Comparison of ENCODE assay signal across 7 cellular contexts in genomic region chr2:213561759-213562158, GRCh38.
"Had no signal": no experiment of that assay in that cellular context is flagged by ENCODE, and none has a peak within 500 bp of the region (broad histone marks: within the 10 kb centered on the region; RNA-seq: fewer than 3 reads in every experiment).

No MANE protein-coding gene starts in this region.

- H3K27ac Mint-ChIP-seq: IgD-negative memory B cell had no signal

- H3K27me3 Mint-ChIP-seq: IgD-negative memory B cell had no signal

- H3K4me3 Mint-ChIP-seq: IgD-negative memory B cell had no signal

- H3K4me3 ChIP-seq: K562 had no signal

- ATAC-seq: HepG2, K562 had no signal

- H3K27ac ChIP-seq: HL-60 had no signal

- H3K4me1 Mint-ChIP-seq: IgD-negative memory B cell had no signal

- DNase-seq: IMR-90, KBM-7, KG1 had no signal
